In genomic region chr12:49585477-49586445, GRCh38 we compare ENCODE assay signal across 17 cellular contexts. TPM values are rescaled to one million over a fixed set of nuclear protein-coding genes. Genes with fewer than 3 reads are reported as not detected.
DNase-seq lines count a peak whose midpoint lies in the region; ATAC-seq and TF ChIP-seq lines count a peak whose summit lies in the region.
"Had no signal": no experiment of that assay in that cellular context is flagged by ENCODE, and none has a peak within 500 bp of the region (broad histone marks: within the 10 kb centered on the region; RNA-seq: fewer than 3 reads in every experiment).

No MANE protein-coding gene starts in this region.

- no peaks in the 10 kb centered on the region for H3K9me3 Mint-ChIP-seq in WTC11
- H3K9me3 Mint-ChIP-seq in stimulated activated effector memory CD8-positive, alpha-beta T cell treated with anti-CD3 and anti-CD28 coated beads, Interleukin-12 subunit alpha, Interleukin-12 subunit beta, amount 100 ng/mL, for 72 hours = no peaks in the 10 kb centered on the region

- H3K36me3 ChIP-seq in H7 (replicated peaks; ENCODE audit: control insufficient read depth, insufficient read depth, low read length) (peaks cover 2% of the 10 kb centered on the region), Peyer's patch (no peaks in the 10 kb centered on the region)
- H3K36me3 ChIP-seq: MG63 had no signal

- TF ChIP-seq CTCF in WTC11 (IDR thresholded peaks at IDR 0.05) (no peak), Peyer's patch (IDR thresholded peaks at IDR 0.05) (no peak)

- TF ChIP-seq POLR2A in Peyer's patch (IDR thresholded peaks at IDR 0.05) = no peak

- peaks cover 2% of the 10 kb centered on the region; the same call in 1 of the 2 replicates for H3K4me1 Mint-ChIP-seq in WTC11
- peaks cover 21% of the 10 kb centered on the region for H3K4me1 Mint-ChIP-seq in stimulated activated effector memory CD8-positive, alpha-beta T cell treated with anti-CD3 and anti-CD28 coated beads, Interleukin-12 subunit alpha, Interleukin-12 subunit beta, amount 100 ng/mL, for 72 hours

- peaks cover 2% of the 10 kb centered on the region; the same call in 1 of the 2 replicates for H3K36me3 Mint-ChIP-seq in WTC11
- no peaks in the 10 kb centered on the region for H3K36me3 Mint-ChIP-seq in stimulated activated effector memory CD8-positive, alpha-beta T cell treated with anti-CD3 and anti-CD28 coated beads, Interleukin-12 subunit alpha, Interleukin-12 subunit beta, amount 100 ng/mL, for 72 hours

- H3K4me3 Mint-ChIP-seq in WTC11 = no peak overlapping the region
- H3K4me3 Mint-ChIP-seq in stimulated activated effector memory CD8-positive, alpha-beta T cell treated with anti-CD3 and anti-CD28 coated beads, Interleukin-12 subunit alpha, Interleukin-12 subunit beta, amount 100 ng/mL, for 72 hours = no peak overlapping the region

- peak overlapping the region; percentile 58; the same call in 1 of the 2 replicates for H3K27ac Mint-ChIP-seq in WTC11
- peak overlapping the region; percentile 75 for H3K27ac Mint-ChIP-seq in stimulated activated effector memory CD8-positive, alpha-beta T cell treated with anti-CD3 and anti-CD28 coated beads, Interleukin-12 subunit alpha, Interleukin-12 subunit beta, amount 100 ng/mL, for 72 hours

- DNase-seq in H7 = peak; percentile 20
- no peak for DNase-seq in WTC11 (ENCODE audit: low spot score)
- DNase-seq in mesenteric fat pad (ENCODE audit: low spot score) = peak; percentile 74
- DNase-seq in stimulated activated effector memory CD8-positive, alpha-beta T cell treated with anti-CD3 and anti-CD28 coated beads, Interleukin-12 subunit alpha, Interleukin-12 subunit beta, amount 100 ng/mL, for 72 hours (ENCODE audit: low spot score in 2 of 2) = no peak
- DNase-seq in cerebellum (ENCODE audit: low spot score) = no peak
- no peak for DNase-seq in Peyer's patch
- DNase-seq: Kasumi-1, MG63, NCI-H1048, NCI-H1436, NCI-H2029 treated with DMSO at 0.1 percent for 48 hours, NCI-H2171 treated with DMSO at 0.1 percent for 48 hours, NCI-H446, NCI-H69, Right ventricle myocardium superior had no signal

- POLR2A ChIA-PET in WTC11 (lab: Charles Lee) = no interaction called here

- peaks cover 0 to 5% (median 0%) of the 10 kb centered on the region in 4 donors for H3K4me1 ChIP-seq in Peyer's patch

- CTCF ChIA-PET in WTC11 (lab: Charles Lee) = interaction anchor here (3.5 kb wide), 1 partner anchor 38 kb away, joined by 11 read pairs; the partner anchor contains the start of gene PRPF40B

- H3K27me3 ChIP-seq in H7 (ENCODE audit: control insufficient read depth, insufficient read depth, low read length) (no peaks in the 10 kb centered on the region), Peyer's patch (no peaks in the 10 kb centered on the region)
- H3K27me3 ChIP-seq: MG63 had no signal

- H3K4me3 ChIP-seq in H7 (ENCODE audit: insufficient read depth, low read depth, low read length) (no peak overlapping the region), Peyer's patch (no peak overlapping the region)
- H3K4me3 ChIP-seq: MG63 had no signal

- no peak for ATAC-seq in WTC11
- no peak for ATAC-seq in stimulated activated effector memory CD8-positive, alpha-beta T cell treated with anti-CD3 and anti-CD28 coated beads, Interleukin-12 subunit alpha, Interleukin-12 subunit beta, amount 100 ng/mL, for 72 hours
- ATAC-seq in GM21447 (IDR thresholded peaks at IDR 0.05; ENCODE audit: unreplicated experiment) = no peak

- H3K27me3 Mint-ChIP-seq in WTC11 (ENCODE audit: low read depth) = no peaks in the 10 kb centered on the region

- no peaks in the 10 kb centered on the region for H3K9me3 ChIP-seq in Peyer's patch
- H3K9me3 ChIP-seq: MG63 had no signal

- no peak overlapping the region for H3K27ac ChIP-seq in Peyer's patch
- H3K27ac ChIP-seq: C4-2B had no signal

TF ChIP-seq in WTC11, 78 proteins besides CTCF, POLR2A, EP300 and RAD21 (continues in another document):
- no peak for TF ChIP-seq EMX1 (CRISPR knock-in tag; IDR thresholded peaks at IDR 0.05)
- no peak for TF ChIP-seq ATF6 (CRISPR knock-in tag; IDR thresholded peaks at IDR 0.05)
- TF ChIP-seq AFF4 (CRISPR knock-in tag; IDR thresholded peaks at IDR 0.05; ENCODE audit: borderline replicate concordance) = no peak
- TF ChIP-seq ATF3 (CRISPR knock-in tag; conservative IDR thresholded peaks at IDR 0.05) = no peak
- TF ChIP-seq NR3C1 (CRISPR knock-in tag; conservative IDR thresholded peaks at IDR 0.05; ENCODE audit: low read depth) = no peak
- no peak for TF ChIP-seq IRF1 (CRISPR knock-in tag; IDR thresholded peaks at IDR 0.05)
- no peak for TF ChIP-seq GABPB1 (CRISPR knock-in tag; IDR thresholded peaks at IDR 0.05)

RNA-seq across cellular contexts. Expression of gene MCRS1, which starts 17.8 kb away (rescaled TPM):
- 113 and 124 TPM in 2 replicates for total RNA-seq in H7 (2014; rRNA removed; shearing (Covaris generic))
- total RNA-seq in WTC11 (2021) (94.8 to 105 TPM (median 96.5 TPM) in 3 replicates), mesenteric fat pad (35.1 TPM), cerebellum (25.5 TPM), Peyer's patch (100 to 1,000 TPM in 1 of 4 donors, 10 to 100 TPM in 3; 68.0 to 107 (median 85.6) TPM)

RNA-seq across cellular contexts. Expression of gene FAM186B, which starts 19.7 kb away (rescaled TPM):
- total RNA-seq in H7 (2014; rRNA removed; shearing (Covaris generic)) = 0.11 and 0.21 TPM in 2 replicates
- total RNA-seq in WTC11 (2021) (0.16 to 0.39 TPM (median 0.21 TPM) in 3 replicates), mesenteric fat pad (0.55 TPM), cerebellum (0.18 TPM), Peyer's patch (1 to 10 TPM in 1 of 4 donors, under 1 TPM in 1, not detected in 2; 0.35 to 1.0 TPM)

RNA-seq across cellular contexts. Expression of gene PRPF40B, which starts 37.6 kb away (rescaled TPM):
- total RNA-seq in H7 (2014; rRNA removed; shearing (Covaris generic)) = 22.9 and 28.9 TPM in 2 replicates
- total RNA-seq in WTC11 (2021) = 38.0 to 46.0 TPM (median 40.5 TPM) in 3 replicates
- 13.7 TPM for total RNA-seq in mesenteric fat pad
- total RNA-seq in cerebellum = 22.8 TPM
- total RNA-seq in Peyer's patch = 10 to 100 TPM in 3 of 4 donors, 1 to 10 TPM in 1; 3.7 to 18.2 (median 15.5) TPM

RNA-seq across cellular contexts. Expression of gene KCNH3, which starts 46.9 kb away (rescaled TPM):
- total RNA-seq in H7 (2014; rRNA removed; shearing (Covaris generic)) = 0.97 TPM in 1 of 2 replicates, not detected in the other
- total RNA-seq in WTC11 (2021) (0.27 to 0.44 TPM (median 0.44 TPM) in 3 replicates), mesenteric fat pad (0.19 TPM), cerebellum (2.2 TPM), Peyer's patch (under 1 TPM in 2 of 4 donors, not detected in 2; 0.57 to 0.83 TPM)

Comparison
In these comparisons a context has a peak if more than half of its experiments do, and no peak if none do; other contexts are left out.
1. DNase-seq: peak in H7 (single experiment) and mesenteric fat pad (single experiment); none in WTC11 (single experiment), stimulated activated effector memory CD8-positive, alpha-beta T cell treated with anti-CD3 and anti-CD28 coated beads, Interleukin-12 subunit alpha, Interleukin-12 subunit beta, amount 100 ng/mL, for 72 hours (0 of 2), cerebellum (single experiment) and Peyer's patch (0 of 3).